16 cellular contexts compared by ENCODE assay signal in the genomic region with DNA sequence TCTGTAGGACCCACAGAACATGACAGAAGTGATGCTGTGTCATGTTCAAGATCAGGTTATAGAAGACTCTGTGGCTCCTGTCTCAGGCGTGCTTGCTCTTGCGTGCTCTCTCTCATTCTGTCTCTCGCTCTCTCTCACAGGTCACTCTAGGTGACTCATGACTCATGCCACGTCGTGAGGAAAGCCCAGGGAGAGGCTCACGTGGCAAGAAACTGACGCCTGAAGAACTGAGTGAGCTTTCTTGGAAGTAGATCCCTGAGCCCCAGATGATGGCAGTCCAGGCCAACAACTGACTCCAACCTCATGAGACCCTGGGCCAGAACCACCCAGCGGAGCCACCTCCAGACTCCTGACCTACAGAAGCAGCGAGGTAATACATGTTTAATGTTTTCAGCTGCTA.
DNase-seq lines count a peak whose midpoint lies in the region; ATAC-seq, FAIRE-seq and TF ChIP-seq lines count a peak whose summit lies in the region.
"Had no signal": no experiment of that assay in that cellular context is flagged by ENCODE, and none has a peak within 500 bp of the region (broad histone marks: within the 10 kb centered on the region; RNA-seq: fewer than 3 reads in every experiment).

No MANE protein-coding gene starts in this region.

- dilution Hi-C loops in mammary epithelial cell (cut with HindIII; ENCODE audit: low sequenced_read_pairs): no loop called here

- WGBS in HepG2 (ENCODE audit: low lambda C conversion rate): 88% methylated on average over 9 of the region's 9 CpGs
- 95% methylated on average over 9 of the region's 9 CpGs for WGBS in right lobe of liver (ENCODE audit: insufficient coverage, low coverage, low lambda C conversion rate, missing lambda C conversion rate)
- WGBS in mammary epithelial cell (ENCODE audit: low coverage, missing lambda C conversion rate): 18% methylated on average over 9 of the region's 9 CpGs
- WGBS in lower leg skin, 2 donors: 61 to 65% methylated on average over 9 of the region's 9 CpGs

- H3K27me3 ChIP-seq in HepG2 (ENCODE audit: control insufficient read depth in 1 of 2, insufficient read depth in 2 of 2, low read length in 2 of 2): no peaks in the 10 kb centered on the region
- no peaks in the 10 kb centered on the region for H3K27me3 ChIP-seq in right lobe of liver
- no peaks in the 10 kb centered on the region for H3K27me3 ChIP-seq in mammary epithelial cell (ENCODE audit: insufficient read depth, low read length)
- H3K27me3 ChIP-seq in CD4-positive, alpha-beta T cell (ENCODE audit: control insufficient read depth, insufficient read depth, low read length): no peaks in the 10 kb centered on the region
- H3K27me3 ChIP-seq: BE2C, dorsolateral prefrontal cortex had no signal

- no peaks in the 10 kb centered on the region for H3K4me1 Mint-ChIP-seq in CD4-positive, alpha-beta T cell (ENCODE audit: low read depth)

- in situ Hi-C loops in HepG2 (cut with HindIII; ENCODE audit: extremely low pct_ligation_motif_present, low pct_unique_long_range_greater_than_20kb): no loop called here
- in situ Hi-C loops in mammary epithelial cell (cut with MboI; ENCODE audit: low sequenced_read_pairs in 2 of 2): loop anchor here in 1 of 2 donors (5.0 to 10.0 kb wide), 2 partner anchors 141 to 278 kb away; a partner anchor contains a TSS

- CTCF ChIA-PET in HepG2 (lab: Yijun Ruan, JAX; ENCODE audit: low intra/inter-chr PET ratio, low total read pairs): no interaction called here
- CTCF ChIA-PET in mammary epithelial cell (lab: Charles Lee; ENCODE audit: low non-redundant PET): interaction anchor here (0.7 to 1.1 kb wide), 2 partner anchors 59 to 138 kb away, joined by 3 to 5 read pairs; no protein-coding TSS in a partner anchor
- CTCF ChIA-PET in CD4-positive, alpha-beta T cell (lab: Charles Lee): interaction anchor here (1.5 kb wide), 1 partner anchor 103 kb away, joined by 3 read pairs; a partner anchor contains a TSS

- H3K9me3 ChIP-seq in HepG2 (ENCODE audit: low read length): no peaks in the 10 kb centered on the region
- H3K9me3 ChIP-seq in right lobe of liver: no peaks in the 10 kb centered on the region
- H3K9me3 ChIP-seq in mammary epithelial cell (replicated peaks; ENCODE audit: insufficient read depth, low read length): no peaks in the 10 kb centered on the region
- no peaks in the 10 kb centered on the region for H3K9me3 ChIP-seq in CD4-positive, alpha-beta T cell (ENCODE audit: control insufficient read depth, low read length)
- H3K9me3 ChIP-seq: BE2C had no signal

- no peaks in the 10 kb centered on the region for H4K20me1 ChIP-seq in HepG2 (ENCODE audit: insufficient read depth, low read length)
- no peaks in the 10 kb centered on the region for H4K20me1 ChIP-seq in mammary epithelial cell (ENCODE audit: insufficient read depth, low read length)

- POLR2A ChIA-PET in HepG2 (lab: Yijun Ruan, JAX): no interaction called here
- POLR2A ChIA-PET in CD4-positive, alpha-beta T cell (lab: Charles Lee): interaction anchor here (0.6 kb wide), 1 partner anchor 16 kb away, joined by 3 read pairs; no protein-coding TSS in a partner anchor

- intact Hi-C loops in HepG2 (cut with micrococcal nuclease; ENCODE audit: unreplicated experiment) (no loop called here), right lobe of liver (cut with DNase I) (no loop called here), mammary epithelial cell (cut with micrococcal nuclease) (loop anchor here (1.0 kb wide), 1 partner anchor 140 kb away; no protein-coding TSS in a partner anchor), lower leg skin (cut with DNase I; ENCODE audit: low total_unique reads) (no loop called here)
- intact Hi-C loops in CD4-positive, alpha-beta T cell (cut with DNase I, micrococcal nuclease): no loop called here

- no peak overlapping the region for H3K9ac ChIP-seq in HepG2 (ENCODE audit: insufficient read depth, low read depth, low read length)
- peak overlapping the region; percentile 60 for H3K9ac ChIP-seq in mammary epithelial cell (ENCODE audit: insufficient read depth, low read length)

- FAIRE-seq in HepG2 (lab: Jason Lieb, UNC): no peak
- FAIRE-seq: islet of Langerhans had no signal

- H3K4me2 ChIP-seq in HepG2 (ENCODE audit: low read depth, low read length): no peak overlapping the region
- no peak overlapping the region for H3K4me2 ChIP-seq in mammary epithelial cell (ENCODE audit: insufficient read depth, low read depth, low read length)

- TF ChIP-seq RAD21 in HepG2 (CRISPR knock-in tag; IDR thresholded peaks at IDR 0.05): no peak

- BruUV-seq in HepG2 (replicated peaks; lab: Mats Ljungman, UMichigan): no TSS peak
- no TSS peak for BruUV-seq in mammary epithelial cell (replicated peaks; lab: Mats Ljungman, UMichigan)

- TF ChIP-seq EP300 in HepG2 (IDR thresholded peaks at IDR 0.05; ENCODE audit: low read depth in 2 of 2, low read length in 2 of 2): no peak
- no peak for TF ChIP-seq EP300 in HepG2 (CRISPR knock-in tag; IDR thresholded peaks at IDR 0.05; ENCODE audit: borderline replicate concordance)

- TF ChIP-seq POLR2A in HepG2 (IDR thresholded peaks at IDR 0.05; ENCODE audit: insufficient read depth in 1 of 2, low read depth in 2 of 2, low read length in 2 of 2) (no peak), right lobe of liver (IDR thresholded peaks at IDR 0.05) (no peak), lower leg skin (IDR thresholded peaks at IDR 0.05) (no peak)

- H3K9me3 Mint-ChIP-seq in CD4-positive, alpha-beta T cell: no peaks in the 10 kb centered on the region
- H3K9me3 Mint-ChIP-seq: activated T-cell treated with anti-CD3 and anti-CD28 coated beads, Interleukin-2, amount 50 U/mL, for 24 hours; T-helper 2 cell treated with Interferon-gamma antibody and Interleukin-4, amounts not matched to agents 5 μg/mL and 100 μg/mL, for 36 hours had no signal

- H2AFZ ChIP-seq in HepG2 (ENCODE audit: low read length) (no peak overlapping the region), mammary epithelial cell (ENCODE audit: low read depth, low read length) (no peak overlapping the region)

- DNase-seq in HepG2 (ENCODE audit: low spot score): no peak
- DNase-seq in right lobe of liver: no peak
- DNase-seq in mammary epithelial cell: peak; percentile 96
- DNase-seq in lower leg skin (ENCODE audit: low spot score in 2 of 2): peak; percentile 41 to 83
- no peak for DNase-seq in NCI-H146 (lab: John Stamatoyannopoulos, UW)
- DNase-seq in CD4-positive, alpha-beta T cell: no peak
- no peak for DNase-seq in OCI-M1 (lab: John Stamatoyannopoulos, UW)
- no peak for DNase-seq in effector CD4-positive, alpha-beta T cell
- DNase-seq: activated T-cell treated with anti-CD3 and anti-CD28 coated beads, Interleukin-2, amount 50 U/mL, for 24 hours; BE2C; Karpas-422; NCI-H774; retina had no signal

- H3K27me3 Mint-ChIP-seq in CD4-positive, alpha-beta T cell: no peaks in the 10 kb centered on the region
- H3K27me3 Mint-ChIP-seq: activated T-cell treated with anti-CD3 and anti-CD28 coated beads, Interleukin-2, amount 50 U/mL, for 24 hours had no signal

- peaks cover 25% of the 10 kb centered on the region for H3K36me3 Mint-ChIP-seq in CD4-positive, alpha-beta T cell (ENCODE audit: low read depth)

- TF ChIP-seq CTCF in HepG2 (CRISPR knock-in tag; IDR thresholded peaks at IDR 0.05) (no peak), right lobe of liver (IDR thresholded peaks at IDR 0.05) (no peak), mammary epithelial cell (conservative IDR thresholded peaks at IDR 0.05 in 1 of 2, IDR thresholded peaks at IDR 0.05 in 1 of 2; ENCODE audit: extremely low read depth in 1 of 2, insufficient read depth in 1 of 2, low read depth in 1 of 2, low read length in 2 of 2) (peak; percentile 55 to 66), lower leg skin (IDR thresholded peaks at IDR 0.05) (no peak)
- TF ChIP-seq CTCF in CD4-positive, alpha-beta T cell (IDR thresholded peaks at IDR 0.05): no peak

- H3K4me3 ChIP-seq in HepG2 (replicated peaks in 1 of 3; ENCODE audit: insufficient read depth in 1 of 3, low read depth in 2 of 3, low read length in 3 of 3) (no peak overlapping the region), right lobe of liver (no peak overlapping the region), mammary epithelial cell (replicated peaks in 1 of 3; ENCODE audit: insufficient read depth in 1 of 3, low read depth in 2 of 3, low read length in 3 of 3) (no peak overlapping the region), lower leg skin (ENCODE audit: low read depth, poor library complexity, severe bottlenecking) (no peak overlapping the region)
- H3K4me3 ChIP-seq: dorsolateral prefrontal cortex had no signal

- no peak overlapping the region for H3K4me3 Mint-ChIP-seq in CD4-positive, alpha-beta T cell
- H3K4me3 Mint-ChIP-seq: activated T-cell treated with anti-CD3 and anti-CD28 coated beads, Interleukin-2, amount 50 U/mL, for 24 hours; T-helper 2 cell treated with Interferon-gamma antibody and Interleukin-4, amounts not matched to agents 5 μg/mL and 100 μg/mL, for 36 hours had no signal

- H3K4me1 ChIP-seq in HepG2 (ENCODE audit: insufficient read depth, low read length) (no peaks in the 10 kb centered on the region), right lobe of liver (no peaks in the 10 kb centered on the region), mammary epithelial cell (ENCODE audit: insufficient read depth, low read length) (peaks cover 28% of the 10 kb centered on the region)
- H3K4me1 ChIP-seq: BE2C had no signal

- ATAC-seq in HepG2 (no peak), right lobe of liver (no peak)
- no peak for ATAC-seq in CD4-positive, alpha-beta T cell (ENCODE audit: poor library complexity)

- H3K27ac Mint-ChIP-seq in CD4-positive, alpha-beta T cell: no peak overlapping the region
- H3K27ac Mint-ChIP-seq: activated T-cell treated with anti-CD3 and anti-CD28 coated beads, Interleukin-2, amount 50 U/mL, for 24 hours; T-helper 2 cell treated with Interferon-gamma antibody and Interleukin-4, amounts not matched to agents 5 μg/mL and 100 μg/mL, for 36 hours had no signal

- H3K27ac ChIP-seq in HepG2 (ENCODE audit: extremely low read length, insufficient read depth, low read length) (no peak overlapping the region), right lobe of liver (no peak overlapping the region), mammary epithelial cell (ENCODE audit: insufficient read depth, low read depth, low read length) (peak overlapping the region; percentile 79)
- H3K27ac ChIP-seq in CD4-positive, alpha-beta T cell (ENCODE audit: low read depth, low read length): no peak overlapping the region
- H3K27ac ChIP-seq: dorsolateral prefrontal cortex had no signal

- H3K36me3 ChIP-seq in HepG2 (replicated peaks in 1 of 2; ENCODE audit: control insufficient read depth in 1 of 2, insufficient read depth in 2 of 2, low read length in 2 of 2) (peaks cover 26 to 44% of the 10 kb centered on the region in 2 experiments), right lobe of liver (peaks cover 0 to 51% (median 22%) of the 10 kb centered on the region in 4 donors), mammary epithelial cell (ENCODE audit: insufficient read depth, low read length) (peaks cover 39% of the 10 kb centered on the region)
- H3K36me3 ChIP-seq: BE2C had no signal

- H3K79me2 ChIP-seq in HepG2 (ENCODE audit: insufficient read depth, low read length) (no peaks in the 10 kb centered on the region), mammary epithelial cell (ENCODE audit: insufficient read depth, low read length) (peaks cover 57% of the 10 kb centered on the region)

TF ChIP-seq in HepG2, 621 proteins besides CTCF, POLR2A, EP300 and RAD21:
- TF ChIP-seq PCBP2 (optimal IDR thresholded peaks at IDR 0.05; ENCODE audit: low read depth, low read length, poor library complexity, severe bottlenecking) (no peak), STAG1 (CRISPR knock-in tag; IDR thresholded peaks at IDR 0.05) (peak; percentile 24; the same call in 1 of the 2 replicates)
TF ChIP-seq in HepG2: peak in this region for 1.

Comparison
In these comparisons a context has a peak if more than half of its experiments do, and no peak if none do; other contexts are left out.
1. DNase-seq: peak in mammary epithelial cell (single experiment) and lower leg skin (2 of 2); none in HepG2 (single experiment), right lobe of liver (0 of 3), NCI-H146 (single experiment), CD4-positive, alpha-beta T cell (0 of 10), OCI-M1 (single experiment) and effector CD4-positive, alpha-beta T cell (single experiment).
2. CTCF ChIP-seq: peak in mammary epithelial cell (2 of 2); none in HepG2 (single experiment), right lobe of liver (0 of 4), lower leg skin (0 of 3) and CD4-positive, alpha-beta T cell (single experiment).